1 cellular context compared by ENCODE assay signal in the genomic region with DNA sequence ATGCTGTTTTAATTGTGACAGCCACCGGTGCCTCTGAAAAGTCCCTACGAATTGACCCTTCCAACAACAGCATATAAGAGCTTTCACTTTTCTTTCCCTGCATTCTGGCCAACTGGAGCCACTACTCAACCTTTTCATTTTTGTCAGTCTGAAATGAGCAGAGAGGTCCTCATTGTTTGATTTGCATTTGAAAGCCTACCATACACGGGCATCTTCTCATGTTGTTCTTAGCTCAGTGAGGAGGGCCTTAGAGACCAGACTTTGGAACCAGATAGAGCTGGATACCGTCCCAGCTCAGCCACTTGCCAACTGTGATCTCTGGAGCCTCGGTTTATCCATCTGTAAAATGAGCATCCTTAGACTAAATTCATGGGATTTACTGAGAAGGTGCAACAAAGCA.
TF ChIP-seq lines count a peak whose summit lies in the region.

No MANE protein-coding gene starts in this region.

TF ChIP-seq in GM12878, 131 proteins besides CTCF, POLR2A, EP300 and RAD21:
- TF ChIP-seq EED (IDR thresholded peaks at IDR 0.05; ENCODE audit: low read depth) = no peak
- peak; percentile 51; the same call in 1 of the 2 replicates for TF ChIP-seq TAF1 (IDR thresholded peaks at IDR 0.05; ENCODE audit: borderline replicate concordance, low read depth, low read length)
- TF ChIP-seq IKZF2 (IDR thresholded peaks at IDR 0.05) = peak in 1 of 2 experiments; percentile 15; a peak in 1 of 4 replicates
- TF ChIP-seq, protein P1, sequence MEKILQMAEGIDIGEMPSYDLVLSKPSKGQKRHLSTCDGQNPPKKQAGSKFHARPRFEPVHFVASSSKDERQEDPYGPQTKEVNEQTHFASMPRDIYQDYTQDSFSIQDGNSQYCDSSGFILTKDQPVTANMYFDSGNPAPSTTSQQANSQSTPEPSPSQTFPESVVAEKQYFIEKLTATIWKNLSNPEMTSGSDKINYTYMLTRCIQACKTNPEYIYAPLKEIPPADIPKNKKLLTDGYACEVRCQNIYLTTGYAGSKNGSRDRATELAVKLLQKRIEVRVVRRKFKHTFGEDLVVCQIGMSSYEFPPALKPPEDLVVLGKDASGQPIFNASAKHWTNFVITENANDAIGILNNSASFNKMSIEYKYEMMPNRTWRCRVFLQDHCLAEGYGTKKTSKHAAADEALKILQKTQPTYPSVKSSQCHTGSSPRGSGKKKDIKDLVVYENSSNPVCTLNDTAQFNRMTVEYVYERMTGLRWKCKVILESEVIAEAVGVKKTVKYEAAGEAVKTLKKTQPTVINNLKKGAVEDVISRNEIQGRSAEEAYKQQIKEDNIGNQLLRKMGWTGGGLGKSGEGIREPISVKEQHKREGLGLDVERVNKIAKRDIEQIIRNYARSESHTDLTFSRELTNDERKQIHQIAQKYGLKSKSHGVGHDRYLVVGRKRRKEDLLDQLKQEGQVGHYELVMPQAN (conservative IDR thresholded peaks at IDR 0.05) = no peak
- TF ChIP-seq RELB (IDR thresholded peaks at IDR 0.05; ENCODE audit: low read depth) = 0 out of 2 replicates have a peak, but pooled peaks have one; percentile 18
- TF ChIP-seq STAT3 (IDR thresholded peaks at IDR 0.05; ENCODE audit: low read depth, low read length) = no peak
- no peak for TF ChIP-seq SMAD5 (IDR thresholded peaks at IDR 0.05; ENCODE audit: low read depth)
- 0 out of 2 replicates have a peak, but pooled peaks have one; percentile 21 for TF ChIP-seq POLR2AphosphoS5 (IDR thresholded peaks at IDR 0.05; ENCODE audit: low read length)
- 0 out of 2 replicates have a peak, but pooled peaks have one; percentile 42 for TF ChIP-seq ZNF687 (IDR thresholded peaks at IDR 0.05)
- peak in 1 of 2 experiments; percentile 68; a peak in 1 of 4 replicates for TF ChIP-seq SRF (IDR thresholded peaks at IDR 0.05; ENCODE audit: low read depth in 2 of 2, low read length in 2 of 2)
- TF ChIP-seq YY1 (IDR thresholded peaks at IDR 0.05; ENCODE audit: low read depth, low read length) = no peak
- TF ChIP-seq POU2F2 (IDR thresholded peaks at IDR 0.05; ENCODE audit: borderline replicate concordance, low read depth, low read length) = peak; percentile 74; the same call in 1 of the 3 replicates
